8 cellular contexts compared by ENCODE assay signal in genomic region chr17:79970576-79971068, GRCh38.
A peak's percentile ranks its signal among the peaks of the same experiment; 100 is the strongest.
DNase-seq lines count a peak whose midpoint lies in the region; ATAC-seq and TF ChIP-seq lines count a peak whose summit lies in the region.

No MANE protein-coding gene starts in this region.

- TF ChIP-seq RAD21 in Ishikawa (IDR thresholded peaks at IDR 0.05; ENCODE audit: low read depth) = peak; percentile 74

- H3K4me3 Mint-ChIP-seq in T-cell = no peak overlapping the region

- peaks cover 5 to 7% of the 10 kb centered on the region in 2 donors for H3K27me3 Mint-ChIP-seq in T-cell

- ATAC-seq in T-cell (replicated peaks in 1 of 4) (peak in 1 of 4 experiments; percentile 52), GM21717 (IDR thresholded peaks at IDR 0.05; ENCODE audit: unreplicated experiment) (no peak), GM18861 (IDR thresholded peaks at IDR 0.05; ENCODE audit: unreplicated experiment) (no peak)

- no peaks in the 10 kb centered on the region for H3K27me3 ChIP-seq in osteoblast (ENCODE audit: insufficient read depth, low read length)

- no peak for TF ChIP-seq EP300 in Ishikawa (IDR thresholded peaks at IDR 0.05; ENCODE audit: borderline replicate concordance)

- no peaks in the 10 kb centered on the region for H3K9me3 ChIP-seq in osteoblast (ENCODE audit: low read depth, low read length)

- H3K9me3 Mint-ChIP-seq in T-cell = no peaks in the 10 kb centered on the region

- H3K36me3 Mint-ChIP-seq in T-cell = peaks cover 3% of the 10 kb centered on the region

- peak; percentile 47 for TF ChIP-seq CTCF in osteoblast (IDR thresholded peaks at IDR 0.05; ENCODE audit: extremely low read depth, low read depth, low read length)

- DNase-seq in DMS53 treated with DMSO at 0.1 percent for 48 hours (lab: John Stamatoyannopoulos, UW; ENCODE audit: unreplicated experiment) (peak; percentile 6), T-cell (peak in 19 of 34 experiments; percentile 11 to 67 (median 40)), epithelial cell of prostate (ENCODE audit: low read depth, low spot score) (no peak), osteoblast (ENCODE audit: insufficient read length, low spot score, missing footprints) (no peak), COLO829 (ENCODE audit: low spot score) (no peak)

- H3K4me3 ChIP-seq in osteoblast (ENCODE audit: insufficient read depth, low read length) = no peak overlapping the region

- H3K4me2 ChIP-seq in osteoblast (ENCODE audit: insufficient read depth, low read length) = no peak overlapping the region

- H3K79me2 ChIP-seq in osteoblast (ENCODE audit: insufficient read depth, low read length) = no peaks in the 10 kb centered on the region

- peak overlapping the region; percentile 32 for H3K27ac ChIP-seq in epithelial cell of prostate
- no peak overlapping the region for H3K27ac ChIP-seq in osteoblast (ENCODE audit: low read depth, low read length)

- H4K20me1 ChIP-seq in osteoblast (ENCODE audit: insufficient read depth, low read length) = peaks cover 11% of the 10 kb centered on the region

- peaks cover 0 to 10% (median 0%) of the 10 kb centered on the region in 3 donors for H3K4me1 Mint-ChIP-seq in T-cell

- CTCF ChIA-PET in T-cell (lab: Charles Lee) = interaction anchor here (0.6 to 0.7 kb wide), 2 partner anchors 15 to 189 kb away, joined by 3 to 4 read pairs; no protein-coding TSS in a partner anchor

- POLR2A ChIA-PET in T-cell (lab: Charles Lee) = no interaction called here

- H3K4me1 ChIP-seq in osteoblast (ENCODE audit: insufficient read depth, low read length) = peaks cover 1% of the 10 kb centered on the region

- H2AFZ ChIP-seq in osteoblast (ENCODE audit: low read length) = no peak overlapping the region

- peaks cover 3% of the 10 kb centered on the region for H3K36me3 ChIP-seq in osteoblast (ENCODE audit: insufficient read depth, low read length)

- no peak overlapping the region for H3K27ac Mint-ChIP-seq in T-cell

TF ChIP-seq in Ishikawa, 13 proteins besides CTCF, POLR2A, EP300 and RAD21:
- no peak for TF ChIP-seq NFIC (IDR thresholded peaks at IDR 0.05)
TF ChIP-seq in Ishikawa: peak in this region for 0.

Comparison
In these comparisons a context has a peak if more than half of its experiments do, and no peak if none do; other contexts are left out.
1. DNase-seq: peak in DMS53 treated with DMSO at 0.1 percent for 48 hours (single experiment) and T-cell (19 of 34); none in epithelial cell of prostate (single experiment), osteoblast (single experiment) and COLO829 (single experiment).